ENCODE assay signal across 28 cellular contexts in the genomic region with DNA sequence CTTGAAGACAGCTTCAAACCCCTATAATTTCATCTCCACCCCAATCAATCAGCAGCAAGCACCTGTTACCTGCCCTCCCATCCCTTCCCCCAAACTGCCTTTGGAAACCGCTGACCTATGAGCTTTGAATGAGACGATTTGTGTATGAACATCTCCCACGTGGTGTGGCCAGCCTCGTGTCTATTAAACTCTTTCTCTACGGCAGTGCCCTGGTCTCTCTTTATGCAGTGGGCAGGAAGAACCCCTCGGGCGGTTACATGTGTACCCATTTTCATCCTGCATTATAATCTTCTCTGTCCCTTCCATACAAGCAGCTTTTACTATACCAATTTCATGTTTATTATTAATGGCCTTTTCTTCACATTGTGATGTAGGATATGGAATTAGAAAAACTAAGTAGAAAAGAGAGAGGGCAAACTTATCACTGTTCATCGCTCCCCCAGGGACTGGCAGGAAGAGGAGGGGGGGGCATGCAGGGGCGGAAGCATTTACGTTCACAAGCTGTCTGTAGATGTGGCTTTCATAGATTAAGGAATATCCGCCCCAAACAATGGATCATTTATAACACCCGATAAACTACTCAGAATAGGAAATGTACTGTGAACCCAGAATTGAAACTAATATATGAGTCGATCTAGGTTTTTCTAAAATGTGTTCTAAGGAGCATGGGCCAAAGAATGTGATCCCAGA.
"Had no signal": no experiment of that assay in that cellular context is flagged by ENCODE, and none has a peak within 500 bp of the region (broad histone marks: within the 10 kb centered on the region; RNA-seq: fewer than 3 reads in every experiment).

No MANE protein-coding gene starts in this region.

- FAIRE-seq: islet of Langerhans had no signal

- H3K9me3 ChIP-seq: ascending aorta, esophagus squamous epithelium, gastrocnemius medialis, left ventricle myocardium inferior, mucosa of descending colon, testis, transverse colon had no signal

- H3K27ac Mint-ChIP-seq: activated naive CD4-positive, alpha-beta T cell treated with anti-CD3 and anti-CD28 coated beads, Interleukin-2, amount 10 ng/mL, durations not matched to agents 7 days and 5 days; activated naive CD8-positive, alpha-beta T cell treated with anti-CD3 and anti-CD28 coated beads, Interleukin-2, amount 10 ng/mL, durations not matched to agents 7 days and 5 days; activated T-helper 1 cell treated with anti-CD3 and anti-CD28 coated beads, Interleukin-12 subunit alpha, Interleukin-12 subunit beta, Interleukin-2, Interleukin-4 antibody, amounts not matched to agents 30 ng/mL and 10 ng/mL and 1 ng/mL, durations not matched to agents 14 hours and 24 hours and 36 hours; brain; natural killer cell treated with Interleukin-12 subunit alpha and Interleukin-12 subunit beta and Interleukin-15 and Interleukin-18, amount 100 ng/mL, for 72 hours had no signal

- H3K27ac ChIP-seq: ascending aorta, epithelial cell of prostate, esophagus squamous epithelium, gastrocnemius medialis, left ventricle myocardium inferior, testis, transverse colon, VCaP had no signal

- H3K4me3 ChIP-seq: ascending aorta, esophagus squamous epithelium, gastrocnemius medialis, left ventricle myocardium inferior, lung, mucosa of descending colon, testis, transverse colon had no signal

- DNase-seq: activated CD4-positive, alpha-beta T cell treated with anti-CD3 and anti-CD28 coated beads for 48 hours; activated CD4-positive, alpha-beta T cell treated with anti-CD3 and anti-CD28 coated beads, Interleukin-2, amount 50 U/mL, for 48 hours; activated CD8-positive, alpha-beta memory T cell treated with anti-CD3 and anti-CD28 coated beads for 24 hours; activated gamma-delta T cell; activated naive CD4-positive, alpha-beta T cell treated with anti-CD3 and anti-CD28 coated beads, Interleukin-2, amount 10 ng/mL, durations not matched to agents 7 days and 5 days; activated naive CD8-positive, alpha-beta T cell treated with anti-CD3 and anti-CD28 coated beads, Interleukin-2, amount 10 ng/mL, durations not matched to agents 7 days and 5 days; activated T-cell treated with anti-CD3 and anti-CD28 coated beads, Interleukin-2, amount 50 U/mL, for 1 hour; caudate nucleus; esophagus squamous epithelium; gastrocnemius medialis; glutamatergic neuron; left ventricle myocardium inferior; mucosa of descending colon; posterior cingulate gyrus; right cardiac atrium; stimulated activated CD4-positive, alpha-beta T cell treated with anti-CD3 and anti-CD28 coated beads, Interleukin-2, amount 100 ng/mL, for 48 hours; stimulated activated naive CD8-positive, alpha-beta T cell treated with anti-CD3 and anti-CD28 coated beads, Interleukin-15, Interleukin-2, amounts not matched to agents 100 U/mL and 50 U/mL, for 24 hours; T-helper 2 cell; testis; transverse colon had no signal

- H3K4me1 ChIP-seq: ascending aorta, gastrocnemius medialis, left ventricle myocardium inferior had no signal

- H3K4me3 Mint-ChIP-seq: activated naive CD4-positive, alpha-beta T cell treated with anti-CD3 and anti-CD28 coated beads, Interleukin-2, amount 10 ng/mL, durations not matched to agents 7 days and 5 days; activated naive CD8-positive, alpha-beta T cell treated with anti-CD3 and anti-CD28 coated beads, Interleukin-2, amount 10 ng/mL, durations not matched to agents 7 days and 5 days; activated T-helper 1 cell treated with anti-CD3 and anti-CD28 coated beads, Interleukin-12 subunit alpha, Interleukin-12 subunit beta, Interleukin-2, Interleukin-4 antibody, amounts not matched to agents 30 ng/mL and 10 ng/mL and 1 ng/mL, durations not matched to agents 14 hours and 24 hours and 36 hours; brain; natural killer cell treated with Interleukin-12 subunit alpha and Interleukin-12 subunit beta and Interleukin-15 and Interleukin-18, amount 100 ng/mL, for 72 hours had no signal

- H3K9me3 Mint-ChIP-seq: activated naive CD4-positive, alpha-beta T cell treated with anti-CD3 and anti-CD28 coated beads, Interleukin-2, amount 10 ng/mL, durations not matched to agents 7 days and 5 days; activated naive CD8-positive, alpha-beta T cell treated with anti-CD3 and anti-CD28 coated beads, Interleukin-2, amount 10 ng/mL, durations not matched to agents 7 days and 5 days; activated T-helper 1 cell treated with anti-CD3 and anti-CD28 coated beads, Interleukin-12 subunit alpha, Interleukin-12 subunit beta, Interleukin-2, Interleukin-4 antibody, amounts not matched to agents 30 ng/mL and 10 ng/mL and 1 ng/mL, durations not matched to agents 14 hours and 24 hours and 36 hours; brain; natural killer cell treated with Interleukin-12 subunit alpha and Interleukin-12 subunit beta and Interleukin-15 and Interleukin-18, amount 100 ng/mL, for 72 hours had no signal

- ATAC-seq: gastrocnemius medialis; mucosa of descending colon; right cardiac atrium; stimulated activated naive CD8-positive, alpha-beta T cell treated with anti-CD3 and anti-CD28 coated beads, Interleukin-15, Interleukin-2, amounts not matched to agents 100 U/mL and 50 U/mL, for 24 hours had no signal

- H3K36me3 ChIP-seq: ascending aorta, esophagus squamous epithelium, gastrocnemius medialis, left ventricle myocardium inferior, transverse colon had no signal

- H3K36me3 Mint-ChIP-seq: activated naive CD4-positive, alpha-beta T cell treated with anti-CD3 and anti-CD28 coated beads, Interleukin-2, amount 10 ng/mL, durations not matched to agents 7 days and 5 days; activated naive CD8-positive, alpha-beta T cell treated with anti-CD3 and anti-CD28 coated beads, Interleukin-2, amount 10 ng/mL, durations not matched to agents 7 days and 5 days; brain; natural killer cell treated with Interleukin-12 subunit alpha and Interleukin-12 subunit beta and Interleukin-15 and Interleukin-18, amount 100 ng/mL, for 72 hours had no signal

- H3K27me3 ChIP-seq: ascending aorta, testis had no signal
